In the genomic region with DNA sequence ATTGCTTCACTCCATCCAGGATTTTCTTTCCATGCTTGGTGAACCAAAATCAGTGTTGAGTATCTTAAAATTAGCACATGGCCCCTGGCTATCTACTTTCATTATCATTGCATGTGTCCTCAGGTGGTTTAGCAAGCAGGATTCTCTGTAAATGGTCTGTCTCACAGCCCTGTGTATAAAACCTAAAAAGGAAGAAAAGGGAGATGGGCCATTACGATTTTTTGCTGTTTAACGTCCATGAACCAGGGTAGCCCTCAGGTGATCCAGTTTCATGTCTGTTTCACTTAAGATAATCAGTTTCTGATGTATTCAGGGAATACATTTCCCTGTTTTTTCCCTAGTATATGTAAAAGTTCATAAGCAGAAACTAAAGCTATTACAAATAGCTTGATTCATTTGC, we compare ENCODE assay signal across 21 cellular contexts.
DNase-seq lines count a peak whose midpoint lies in the region; ATAC-seq, FAIRE-seq and TF ChIP-seq lines count a peak whose summit lies in the region.
"Had no signal": no experiment of that assay in that cellular context is flagged by ENCODE, and none has a peak within 500 bp of the region (broad histone marks: within the 10 kb centered on the region; RNA-seq: fewer than 3 reads in every experiment).

No MANE protein-coding gene starts in this region.

- TF ChIP-seq CTCF in WTC11 (IDR thresholded peaks at IDR 0.05), result no peak
- TF ChIP-seq CTCF in GM10248 (IDR thresholded peaks at IDR 0.05; ENCODE audit: control extremely low read depth, extremely low read depth, low read depth, missing control alignments), result no peak

- no peaks in the 10 kb centered on the region for H3K27me3 Mint-ChIP-seq in activated CD4-positive, alpha-beta memory T cell treated with anti-CD3 and anti-CD28 coated beads for 36 hours
- no peaks in the 10 kb centered on the region for H3K27me3 Mint-ChIP-seq in activated CD4-positive, alpha-beta memory T cell treated with anti-CD3 and anti-CD28 coated beads, Interleukin-2, amount 10 ng/mL, durations not matched to agents 7 days and 5 days
- H3K27me3 Mint-ChIP-seq in WTC11 (ENCODE audit: low read depth), result no peaks in the 10 kb centered on the region
- H3K27me3 Mint-ChIP-seq: CD4-positive, alpha-beta memory T cell had no signal

- no peak for FAIRE-seq in frontal cortex (lab: Jason Lieb, UNC)

- H3K4me3 Mint-ChIP-seq in activated CD4-positive, alpha-beta memory T cell treated with anti-CD3 and anti-CD28 coated beads for 36 hours, result no peak overlapping the region
- no peak overlapping the region for H3K4me3 Mint-ChIP-seq in activated CD4-positive, alpha-beta memory T cell treated with anti-CD3 and anti-CD28 coated beads, Interleukin-2, amount 10 ng/mL, durations not matched to agents 7 days and 5 days
- H3K4me3 Mint-ChIP-seq in WTC11, result no peak overlapping the region
- H3K4me3 Mint-ChIP-seq in stimulated activated effector memory CD8-positive, alpha-beta T cell treated with anti-CD3 and anti-CD28 coated beads, Interleukin-12 subunit alpha, Interleukin-12 subunit beta, amount 100 ng/mL, for 72 hours, result no peak overlapping the region
- H3K4me3 Mint-ChIP-seq: CD4-positive, alpha-beta memory T cell had no signal

- DNase-seq in activated CD4-positive, alpha-beta memory T cell treated with anti-CD3 and anti-CD28 coated beads for 36 hours, result no peak
- DNase-seq in activated CD4-positive, alpha-beta memory T cell treated with anti-CD3 and anti-CD28 coated beads, Interleukin-2, amount 10 ng/mL, durations not matched to agents 7 days and 5 days, result no peak
- peak; percentile 67 for DNase-seq in NCI-H69 (lab: John Stamatoyannopoulos, UW)
- no peak for DNase-seq in WTC11 (ENCODE audit: low spot score)
- no peak for DNase-seq in stimulated activated effector memory CD8-positive, alpha-beta T cell treated with anti-CD3 and anti-CD28 coated beads, Interleukin-12 subunit alpha, Interleukin-12 subunit beta, amount 100 ng/mL, for 72 hours (ENCODE audit: low spot score in 2 of 2)
- no peak for DNase-seq in frontal cortex (ENCODE audit: low spot score in 2 of 2)
- DNase-seq in stimulated activated naive CD4-positive, alpha-beta T cell treated with Interleukin-2 at 50 U/mL for 16 hours (lab: John Stamatoyannopoulos, UW), result no peak
- no peak for DNase-seq in GM10248 (ENCODE audit: extremely low spot score)
- DNase-seq: Calu3; CD4-positive, alpha-beta memory T cell; DMS79; H7; IMR-90; Karpas-422; MG63; NCI-H1048; NCI-H1436 treated with DMSO at 0.1 percent for 48 hours; NCI-H2029; NCI-H510A; PC-9; SW 1271 had no signal

- peak overlapping the region; percentile 8 for H3K27ac Mint-ChIP-seq in activated CD4-positive, alpha-beta memory T cell treated with anti-CD3 and anti-CD28 coated beads for 36 hours
- H3K27ac Mint-ChIP-seq in activated CD4-positive, alpha-beta memory T cell treated with anti-CD3 and anti-CD28 coated beads, Interleukin-2, amount 10 ng/mL, durations not matched to agents 7 days and 5 days, result no peak overlapping the region
- no peak overlapping the region; the same call in 1 of the 2 replicates for H3K27ac Mint-ChIP-seq in WTC11
- peak overlapping the region; percentile 97 for H3K27ac Mint-ChIP-seq in stimulated activated effector memory CD8-positive, alpha-beta T cell treated with anti-CD3 and anti-CD28 coated beads, Interleukin-12 subunit alpha, Interleukin-12 subunit beta, amount 100 ng/mL, for 72 hours
- H3K27ac Mint-ChIP-seq: CD4-positive, alpha-beta memory T cell had no signal

- H3K4me1 Mint-ChIP-seq in activated CD4-positive, alpha-beta memory T cell treated with anti-CD3 and anti-CD28 coated beads for 36 hours (ENCODE audit: low read depth), result peaks cover 59% of the 10 kb centered on the region
- peaks cover 39% of the 10 kb centered on the region for H3K4me1 Mint-ChIP-seq in activated CD4-positive, alpha-beta memory T cell treated with anti-CD3 and anti-CD28 coated beads, Interleukin-2, amount 10 ng/mL, durations not matched to agents 7 days and 5 days
- peaks cover 34% of the 10 kb centered on the region for H3K4me1 Mint-ChIP-seq in WTC11
- H3K4me1 Mint-ChIP-seq in stimulated activated effector memory CD8-positive, alpha-beta T cell treated with anti-CD3 and anti-CD28 coated beads, Interleukin-12 subunit alpha, Interleukin-12 subunit beta, amount 100 ng/mL, for 72 hours, result peaks cover 72% of the 10 kb centered on the region

- H3K36me3 Mint-ChIP-seq in activated CD4-positive, alpha-beta memory T cell treated with anti-CD3 and anti-CD28 coated beads for 36 hours, result no peaks in the 10 kb centered on the region
- H3K36me3 Mint-ChIP-seq in activated CD4-positive, alpha-beta memory T cell treated with anti-CD3 and anti-CD28 coated beads, Interleukin-2, amount 10 ng/mL, durations not matched to agents 7 days and 5 days (ENCODE audit: low read depth), result no peaks in the 10 kb centered on the region
- H3K36me3 Mint-ChIP-seq in WTC11, result no peaks in the 10 kb centered on the region
- peaks cover 11% of the 10 kb centered on the region for H3K36me3 Mint-ChIP-seq in stimulated activated effector memory CD8-positive, alpha-beta T cell treated with anti-CD3 and anti-CD28 coated beads, Interleukin-12 subunit alpha, Interleukin-12 subunit beta, amount 100 ng/mL, for 72 hours
- H3K36me3 Mint-ChIP-seq: CD4-positive, alpha-beta memory T cell had no signal

- POLR2A ChIA-PET in activated CD4-positive, alpha-beta memory T cell treated with anti-CD3 and anti-CD28 coated beads for 36 hours (lab: Charles Lee), result interaction anchor here (0.7 to 3.8 kb wide), 3 partner anchors 19 to 242 kb away, joined by 4 to 83 read pairs (median 4); no protein-coding TSS in a partner anchor
- POLR2A ChIA-PET in activated CD4-positive, alpha-beta memory T cell treated with anti-CD3 and anti-CD28 coated beads, Interleukin-2, amount 10 ng/mL, durations not matched to agents 7 days and 5 days (lab: Charles Lee), result interaction anchor here (2.0 kb wide), 1 partner anchor 12 kb away, joined by 6 read pairs; no protein-coding TSS in a partner anchor
- POLR2A ChIA-PET in WTC11 (lab: Charles Lee), result no interaction called here
- POLR2A ChIA-PET in GM10248 (lab: Yijun Ruan, JAX), result no interaction called here

- peak; percentile 40; the same call in 1 of the 2 replicates for ATAC-seq in WTC11
- ATAC-seq in stimulated activated effector memory CD8-positive, alpha-beta T cell treated with anti-CD3 and anti-CD28 coated beads, Interleukin-12 subunit alpha, Interleukin-12 subunit beta, amount 100 ng/mL, for 72 hours, result no peak

- no peaks in the 10 kb centered on the region for H3K9me3 Mint-ChIP-seq in activated CD4-positive, alpha-beta memory T cell treated with anti-CD3 and anti-CD28 coated beads for 36 hours
- H3K9me3 Mint-ChIP-seq in activated CD4-positive, alpha-beta memory T cell treated with anti-CD3 and anti-CD28 coated beads, Interleukin-2, amount 10 ng/mL, durations not matched to agents 7 days and 5 days, result no peaks in the 10 kb centered on the region
- peaks cover 5% of the 10 kb centered on the region; the same call in 1 of the 2 replicates for H3K9me3 Mint-ChIP-seq in WTC11
- no peaks in the 10 kb centered on the region for H3K9me3 Mint-ChIP-seq in stimulated activated effector memory CD8-positive, alpha-beta T cell treated with anti-CD3 and anti-CD28 coated beads, Interleukin-12 subunit alpha, Interleukin-12 subunit beta, amount 100 ng/mL, for 72 hours
- H3K9me3 Mint-ChIP-seq: CD4-positive, alpha-beta memory T cell had no signal

- CTCF ChIA-PET in activated CD4-positive, alpha-beta memory T cell treated with anti-CD3 and anti-CD28 coated beads for 36 hours (lab: Charles Lee), result interaction anchor here (0.8 to 2.3 kb wide), 3 partner anchors 18 to 133 kb away, joined by 3 to 15 read pairs (median 4); no protein-coding TSS in a partner anchor
- CTCF ChIA-PET in activated CD4-positive, alpha-beta memory T cell treated with anti-CD3 and anti-CD28 coated beads, Interleukin-2, amount 10 ng/mL, durations not matched to agents 7 days and 5 days (lab: Charles Lee), result interaction anchor here (0.7 to 0.9 kb wide), 2 partner anchors 12 to 1703 kb away, joined by 3 read pairs; no protein-coding TSS in a partner anchor
- CTCF ChIA-PET in WTC11 (lab: Charles Lee), result no interaction called here
- CTCF ChIA-PET in GM10248 (lab: Yijun Ruan, JAX), result interaction anchor here (1.1 kb wide), 1 partner anchor 19 kb away, joined by 3 read pairs; no protein-coding TSS in a partner anchor

- intact Hi-C loops in activated CD4-positive, alpha-beta memory T cell treated with anti-CD3 and anti-CD28 coated beads for 36 hours (cut with micrococcal nuclease), result loop anchor here (5.0 kb wide), 1 partner anchor 407 kb away; the partner anchor contains the start of gene TM2D1

TF ChIP-seq in WTC11, 78 proteins besides CTCF, POLR2A, EP300 and RAD21:
- TF ChIP-seq IRF2 (CRISPR knock-in tag; IDR thresholded peaks at IDR 0.05; ENCODE audit: borderline replicate concordance, low read depth), result no peak
- no peak for TF ChIP-seq ZNF138 (CRISPR knock-in tag; conservative IDR thresholded peaks at IDR 0.05)
- no peak for TF ChIP-seq EMX1 (CRISPR knock-in tag; IDR thresholded peaks at IDR 0.05)
- no peak for TF ChIP-seq RORB (CRISPR knock-in tag; IDR thresholded peaks at IDR 0.05)
- no peak for TF ChIP-seq CREM (CRISPR knock-in tag; IDR thresholded peaks at IDR 0.05)
- TF ChIP-seq TP53 (CRISPR knock-in tag; IDR thresholded peaks at IDR 0.05), result no peak
- TF ChIP-seq, protein P1, sequence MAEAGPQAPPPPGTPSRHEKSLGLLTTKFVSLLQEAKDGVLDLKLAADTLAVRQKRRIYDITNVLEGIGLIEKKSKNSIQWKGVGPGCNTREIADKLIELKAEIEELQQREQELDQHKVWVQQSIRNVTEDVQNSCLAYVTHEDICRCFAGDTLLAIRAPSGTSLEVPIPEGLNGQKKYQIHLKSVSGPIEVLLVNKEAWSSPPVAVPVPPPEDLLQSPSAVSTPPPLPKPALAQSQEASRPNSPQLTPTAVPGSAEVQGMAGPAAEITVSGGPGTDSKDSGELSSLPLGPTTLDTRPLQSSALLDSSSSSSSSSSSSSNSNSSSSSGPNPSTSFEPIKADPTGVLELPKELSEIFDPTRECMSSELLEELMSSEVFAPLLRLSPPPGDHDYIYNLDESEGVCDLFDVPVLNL (CRISPR knock-in tag; IDR thresholded peaks at IDR 0.05; ENCODE audit: borderline replicate concordance, low read depth), result no peak
- no peak for TF ChIP-seq CBFB (CRISPR knock-in tag; IDR thresholded peaks at IDR 0.05; ENCODE audit: low read depth)
- TF ChIP-seq NFATC4 (CRISPR knock-in tag; IDR thresholded peaks at IDR 0.05), result no peak
- TF ChIP-seq ESRRA (CRISPR knock-in tag; IDR thresholded peaks at IDR 0.05; ENCODE audit: borderline replicate concordance), result no peak
- no peak for TF ChIP-seq TEAD1 (CRISPR knock-in tag; IDR thresholded peaks at IDR 0.05)
TF ChIP-seq in WTC11: peak in this region for 0.

Comparison
In these comparisons a context has a peak if more than half of its experiments do, and no peak if none do; other contexts are left out.
1. H3K27ac Mint-ChIP-seq: peak in activated CD4-positive, alpha-beta memory T cell treated with anti-CD3 and anti-CD28 coated beads for 36 hours (single experiment) and stimulated activated effector memory CD8-positive, alpha-beta T cell treated with anti-CD3 and anti-CD28 coated beads, Interleukin-12 subunit alpha, Interleukin-12 subunit beta, amount 100 ng/mL, for 72 hours (single experiment); none in activated CD4-positive, alpha-beta memory T cell treated with anti-CD3 and anti-CD28 coated beads, Interleukin-2, amount 10 ng/mL, durations not matched to agents 7 days and 5 days (single experiment) and WTC11 (single experiment).
2. POLR2A ChIA-PET loops: an anchor here in activated CD4-positive, alpha-beta memory T cell treated with anti-CD3 and anti-CD28 coated beads for 36 hours (0.7 to 3.8 kb wide) and activated CD4-positive, alpha-beta memory T cell treated with anti-CD3 and anti-CD28 coated beads, Interleukin-2, amount 10 ng/mL, durations not matched to agents 7 days and 5 days (2.0 kb wide); none called in WTC11 and GM10248.